In genomic region chr17:63550816-63551639, GRCh38 we compare ENCODE assay signal across 9 cellular contexts. TPM values are rescaled to one million over a fixed set of nuclear protein-coding genes. Genes with fewer than 3 reads are reported as not detected.
DNase-seq lines count a peak whose midpoint lies in the region; ATAC-seq and TF ChIP-seq lines count a peak whose summit lies in the region.
"Had no signal": no experiment of that assay in that cellular context is flagged by ENCODE, and none has a peak within 500 bp of the region (broad histone marks: within the 10 kb centered on the region; RNA-seq: fewer than 3 reads in every experiment).

No MANE protein-coding gene starts in this region.

- H3K27ac Mint-ChIP-seq in CD4-positive, alpha-beta T cell = peak overlapping the region; percentile 88
- H3K27ac Mint-ChIP-seq in activated CD8-positive, alpha-beta T cell treated with anti-CD3 and anti-CD28 coated beads for 36 hours = peak overlapping the region; percentile 96

- no peaks in the 10 kb centered on the region for H3K36me3 ChIP-seq in neutrophil

- no peak for TF ChIP-seq CTCF in CD4-positive, alpha-beta T cell (IDR thresholded peaks at IDR 0.05)
- no peak for TF ChIP-seq CTCF in activated CD8-positive, alpha-beta T cell treated with anti-CD3 and anti-CD28 coated beads for 36 hours (IDR thresholded peaks at IDR 0.05)
- no peak for TF ChIP-seq CTCF in fibroblast of the aortic adventitia (IDR thresholded peaks at IDR 0.05; ENCODE audit: insufficient read depth, low read length)
- TF ChIP-seq CTCF in neutrophil (IDR thresholded peaks at IDR 0.05) = no peak

- intact Hi-C loops in CD4-positive, alpha-beta T cell (cut with DNase I, micrococcal nuclease) = loop anchor here (2.0 to 10.0 kb wide), 5 partner anchors 48 to 586 kb away; partner anchors contain the start of genes CCDC47 (in 1 of the 2), DDX42 (in 1 of the 2), SMARCD2 (in 1 of the 2) and TANC2 (in 1 of the 2)
- intact Hi-C loops in activated CD8-positive, alpha-beta T cell treated with anti-CD3 and anti-CD28 coated beads for 36 hours (cut with micrococcal nuclease) = loop anchor here (5.0 kb wide), 1 partner anchor 51 kb away; the partner anchor contains the start of gene TACO1

- H3K4me1 ChIP-seq in neutrophil (ENCODE audit: control insufficient read depth in 1 of 2, insufficient read depth in 1 of 2, low read depth in 1 of 2, low read length in 1 of 2) = peaks cover 43 to 44% of the 10 kb centered on the region in 2 experiments

- H3K27me3 Mint-ChIP-seq in CD4-positive, alpha-beta T cell = no peaks in the 10 kb centered on the region
- no peaks in the 10 kb centered on the region for H3K27me3 Mint-ChIP-seq in activated CD8-positive, alpha-beta T cell treated with anti-CD3 and anti-CD28 coated beads for 36 hours

- POLR2A ChIA-PET in CD4-positive, alpha-beta T cell (lab: Charles Lee) = interaction anchor here (0.6 to 2.6 kb wide), 19 partner anchors 9 to 251 kb away, joined by 3 to 19 read pairs (median 4); partner anchors contain the start of genes ACE, CCDC47, CYB561 and DDX42
- POLR2A ChIA-PET in activated CD8-positive, alpha-beta T cell treated with anti-CD3 and anti-CD28 coated beads for 36 hours (lab: Charles Lee) = interaction anchor here (0.7 to 5.2 kb wide), 10 partner anchors 10 to 194 kb away, joined by 3 to 19 read pairs (median 4); partner anchors contain the start of gene TACO1

- H3K27ac ChIP-seq in CD4-positive, alpha-beta T cell (ENCODE audit: low read depth, low read length) = peak overlapping the region; percentile 88
- peak overlapping the region; percentile 90 for H3K27ac ChIP-seq in neutrophil

- DNase-seq in CD4-positive, alpha-beta T cell = peak in 1 of 10 experiments; percentile 3
- peak; percentile 26 for DNase-seq in NCI-H146 treated with DMSO at 0.1 percent for 48 hours (lab: John Stamatoyannopoulos, UW; ENCODE audit: unreplicated experiment)
- DNase-seq in activated CD8-positive, alpha-beta T cell treated with anti-CD3 and anti-CD28 coated beads for 36 hours = peak; percentile 46
- DNase-seq in fibroblast of the aortic adventitia (ENCODE audit: low read depth) = peak; percentile 16

- H3K4me3 ChIP-seq in fibroblast of the aortic adventitia (ENCODE audit: low read depth, low read length) = peak overlapping the region; percentile 92
- H3K4me3 ChIP-seq in neutrophil (ENCODE audit: low read depth in 1 of 2, low read length in 1 of 2) = peak overlapping the region; percentile 93 to 98

- ATAC-seq in CD4-positive, alpha-beta T cell (ENCODE audit: poor library complexity) = no peak
- ATAC-seq in GM19455 (IDR thresholded peaks at IDR 0.05; ENCODE audit: unreplicated experiment) (peak; percentile 4), HG03108 (IDR thresholded peaks at IDR 0.05; ENCODE audit: unreplicated experiment) (no peak), HG03378 (IDR thresholded peaks at IDR 0.05; ENCODE audit: unreplicated experiment) (no peak)
- no peak for ATAC-seq in activated CD8-positive, alpha-beta T cell treated with anti-CD3 and anti-CD28 coated beads for 36 hours

- H3K4me3 Mint-ChIP-seq in CD4-positive, alpha-beta T cell = peak overlapping the region; percentile 98
- H3K4me3 Mint-ChIP-seq in activated CD8-positive, alpha-beta T cell treated with anti-CD3 and anti-CD28 coated beads for 36 hours = peak overlapping the region; percentile 92

- CTCF ChIA-PET in CD4-positive, alpha-beta T cell (lab: Charles Lee) = interaction anchor here (0.6 to 1.4 kb wide), 4 partner anchors 9 to 159 kb away, joined by 3 to 4 read pairs (median 4); no protein-coding TSS in a partner anchor
- CTCF ChIA-PET in activated CD8-positive, alpha-beta T cell treated with anti-CD3 and anti-CD28 coated beads for 36 hours (lab: Charles Lee) = interaction anchor here (0.8 to 3.2 kb wide), 7 partner anchors 14 to 146 kb away, joined by 3 to 18 read pairs (median 3); no protein-coding TSS in a partner anchor

- peaks cover 60% of the 10 kb centered on the region for H3K4me1 Mint-ChIP-seq in CD4-positive, alpha-beta T cell (ENCODE audit: low read depth)
- H3K4me1 Mint-ChIP-seq in activated CD8-positive, alpha-beta T cell treated with anti-CD3 and anti-CD28 coated beads for 36 hours (ENCODE audit: low read depth) = peaks cover 38% of the 10 kb centered on the region

- H3K9me3 ChIP-seq in CD4-positive, alpha-beta T cell (ENCODE audit: control insufficient read depth, low read length) = no peaks in the 10 kb centered on the region
- H3K9me3 ChIP-seq in neutrophil = no peaks in the 10 kb centered on the region

- no peaks in the 10 kb centered on the region for H3K9me3 Mint-ChIP-seq in CD4-positive, alpha-beta T cell
- no peaks in the 10 kb centered on the region for H3K9me3 Mint-ChIP-seq in activated CD8-positive, alpha-beta T cell treated with anti-CD3 and anti-CD28 coated beads for 36 hours

- no peaks in the 10 kb centered on the region for H3K27me3 ChIP-seq in CD4-positive, alpha-beta T cell (ENCODE audit: control insufficient read depth, insufficient read depth, low read length)
- no peaks in the 10 kb centered on the region for H3K27me3 ChIP-seq in neutrophil

- H3K36me3 Mint-ChIP-seq in CD4-positive, alpha-beta T cell (ENCODE audit: low read depth) = peaks cover 40% of the 10 kb centered on the region
- H3K36me3 Mint-ChIP-seq in activated CD8-positive, alpha-beta T cell treated with anti-CD3 and anti-CD28 coated beads for 36 hours (ENCODE audit: low read depth) = peaks cover 16% of the 10 kb centered on the region

RNA-seq across cellular contexts. Expression of gene DCAF7, which starts 0.8 kb away (rescaled TPM):
- total RNA-seq in CD4-positive, alpha-beta T cell = 10 to 100 TPM; 11.3 to 11.9 TPM
- 100 to 1,000 TPM; 104 to 105 TPM for total RNA-seq in activated CD8-positive, alpha-beta T cell treated with anti-CD3 and anti-CD28 coated beads for 36 hours
- total RNA-seq in fibroblast of the aortic adventitia (ENCODE audit: low replicate concordance) = 28.5 and 31.5 TPM in 2 replicates

RNA-seq across cellular contexts. Expression of gene KCNH6, which starts 27.9 kb away (rescaled TPM):
- total RNA-seq in CD4-positive, alpha-beta T cell = not detected
- not detected for total RNA-seq in activated CD8-positive, alpha-beta T cell treated with anti-CD3 and anti-CD28 coated beads for 36 hours
- total RNA-seq in fibroblast of the aortic adventitia (ENCODE audit: low replicate concordance) = not detected in 2 replicates
- total RNA-seq: T-helper 1 cell treated with Interleukin-12 subunit alpha and Interleukin-12 subunit beta and Interleukin-4 antibody, amounts not matched to agents 30 ng/mL and 1 ng/mL, for 36 hours had no signal

RNA-seq across cellular contexts. Expression of gene TACO1, which starts 49.7 kb away (rescaled TPM):
- total RNA-seq in CD4-positive, alpha-beta T cell = 10 to 100 TPM; 11.3 to 13.2 TPM
- 10 to 100 TPM; 27.0 to 30.4 TPM for total RNA-seq in activated CD8-positive, alpha-beta T cell treated with anti-CD3 and anti-CD28 coated beads for 36 hours
- total RNA-seq in fibroblast of the aortic adventitia (ENCODE audit: low replicate concordance) = 16.1 and 20.3 TPM in 2 replicates
